ENCODE assay signal across 10 cellular contexts in genomic region chr1:1310476-1311053, GRCh38. TPM values are rescaled to one million over a fixed set of nuclear protein-coding genes. Genes with fewer than 3 reads are reported as not detected.
DNase-seq lines count a peak whose midpoint lies in the region; ATAC-seq and TF ChIP-seq lines count a peak whose summit lies in the region.
"Had no signal": no experiment of that assay in that cellular context is flagged by ENCODE, and none has a peak within 500 bp of the region (broad histone marks: within the 10 kb centered on the region; RNA-seq: fewer than 3 reads in every experiment).

No MANE protein-coding gene starts in this region.

- no peak for TF ChIP-seq POLR2A in prostate gland (IDR thresholded peaks at IDR 0.05)

- POLR2A ChIA-PET in Caco-2 (lab: Charles Lee) (no interaction called here), MCF 10A (lab: Yijun Ruan, JAX) (interaction anchor here (0.6 to 1.9 kb wide), 3 partner anchors 15 to 581 kb away, joined by 3 to 5 read pairs (median 3); no protein-coding TSS in a partner anchor)

- H3K9ac ChIP-seq in MM.1S (ENCODE audit: low read length), result no peak overlapping the region

- H3K36me3 ChIP-seq in Caco-2 (ENCODE audit: control insufficient read depth, insufficient read depth, low read length) (no peaks in the 10 kb centered on the region; the same call in 1 of the 2 replicates), MM.1S (replicated peaks; ENCODE audit: insufficient read depth, low read length) (0 out of 2 replicates have a peak, but pooled peaks cover 2% of the 10 kb centered on the region), prostate gland (peaks cover 0 to 33% of the 10 kb centered on the region in 2 donors)
- peaks cover 44% of the 10 kb centered on the region for H3K36me3 ChIP-seq in effector memory CD4-positive, alpha-beta T cell (ENCODE audit: control insufficient read depth, insufficient read depth, low read length)

- H3K27me3 Mint-ChIP-seq in Caco-2 (ENCODE audit: insufficient read depth, unreplicated experiment) (no peaks in the 10 kb centered on the region), MCF 10A (ENCODE audit: insufficient read depth, unreplicated experiment) (no peaks in the 10 kb centered on the region)

- CTCF ChIA-PET in Caco-2 (lab: Charles Lee), result no interaction called here
- CTCF ChIA-PET in MCF 10A (lab: Yijun Ruan, JAX), result interaction anchor here (0.8 to 1.2 kb wide), 2 partner anchors 19 to 63 kb away, joined by 3 to 4 read pairs; no protein-coding TSS in a partner anchor

- H3K9me3 ChIP-seq in Caco-2 (no peaks in the 10 kb centered on the region), MM.1S (replicated peaks; ENCODE audit: insufficient read depth, low read length) (no peaks in the 10 kb centered on the region), prostate gland (no peaks in the 10 kb centered on the region)
- no peaks in the 10 kb centered on the region for H3K9me3 ChIP-seq in effector memory CD4-positive, alpha-beta T cell (ENCODE audit: control insufficient read depth, low read length)

- H3K27ac Mint-ChIP-seq in Caco-2 (ENCODE audit: unreplicated experiment) (no peak overlapping the region), MCF 10A (ENCODE audit: low read depth, unreplicated experiment) (no peak overlapping the region)

- H3K4me3 Mint-ChIP-seq in Caco-2 (ENCODE audit: unreplicated experiment), result peak overlapping the region; percentile 81
- peak overlapping the region; percentile 81 for H3K4me3 Mint-ChIP-seq in MCF 10A (ENCODE audit: unreplicated experiment)

- WGBS in prostate gland, result 72% methylated on average over 21 of the region's 21 CpGs

- no peak for TF ChIP-seq CTCF in Caco-2 (IDR thresholded peaks at IDR 0.05; ENCODE audit: insufficient read depth in 1 of 2, low read depth in 1 of 2, low read length in 1 of 2, severe bottlenecking in 1 of 2, unreplicated experiment in 1 of 2)
- no peak for TF ChIP-seq CTCF in MM.1S (IDR thresholded peaks at IDR 0.05; ENCODE audit: low read length)
- no peak for TF ChIP-seq CTCF in MCF 10A (IDR thresholded peaks at IDR 0.05; ENCODE audit: unreplicated experiment)
- no peak for TF ChIP-seq CTCF in prostate gland (IDR thresholded peaks at IDR 0.05)

- H3K27ac ChIP-seq in MM.1S (ENCODE audit: low read length), result no peak overlapping the region
- peak overlapping the region in 1 of 2 donors; percentile 93 for H3K27ac ChIP-seq in prostate gland
- no peak overlapping the region for H3K27ac ChIP-seq in effector memory CD4-positive, alpha-beta T cell (ENCODE audit: insufficient read depth, low read length, poor library complexity, severe bottlenecking)
- H3K27ac ChIP-seq: epithelial cell of prostate had no signal

- H3K36me3 Mint-ChIP-seq in Caco-2 (ENCODE audit: insufficient read depth, unreplicated experiment) (peaks cover 49% of the 10 kb centered on the region), MCF 10A (ENCODE audit: insufficient read depth, unreplicated experiment) (peaks cover 54% of the 10 kb centered on the region)

- intact Hi-C loops in Caco-2 (cut with micrococcal nuclease; ENCODE audit: unreplicated experiment) (no loop called here), MCF 10A (cut with micrococcal nuclease) (no loop called here), prostate gland (cut with DNase I) (no loop called here)

- H3K9me3 Mint-ChIP-seq in Caco-2 (ENCODE audit: unreplicated experiment) (no peaks in the 10 kb centered on the region), MCF 10A (ENCODE audit: unreplicated experiment) (no peaks in the 10 kb centered on the region)

- peaks cover 22% of the 10 kb centered on the region for H3K4me1 ChIP-seq in Caco-2
- peaks cover 10% of the 10 kb centered on the region for H3K4me1 ChIP-seq in MM.1S (ENCODE audit: low read length)
- peaks cover 30% of the 10 kb centered on the region for H3K4me1 ChIP-seq in prostate gland (replicated peaks)
- peaks cover 25% of the 10 kb centered on the region for H3K4me1 ChIP-seq in effector memory CD4-positive, alpha-beta T cell (ENCODE audit: control insufficient read depth, insufficient read depth, low read length, poor library complexity, severe bottlenecking)

- peaks cover 6% of the 10 kb centered on the region for H3K4me1 Mint-ChIP-seq in Caco-2 (ENCODE audit: low read depth, unreplicated experiment)
- peaks cover 12% of the 10 kb centered on the region for H3K4me1 Mint-ChIP-seq in MCF 10A (ENCODE audit: insufficient read depth, unreplicated experiment)

- H3K4me2 ChIP-seq in MM.1S (ENCODE audit: low read depth, low read length), result peak overlapping the region; percentile 97; the same call in 1 of the 2 replicates

- H2AFZ ChIP-seq in MM.1S (ENCODE audit: low read length), result no peak overlapping the region

- H3K79me2 ChIP-seq in MM.1S (ENCODE audit: low read length), result peaks cover 59% of the 10 kb centered on the region

- H3F3A ChIP-seq in MM.1S (ENCODE audit: insufficient read depth, low read length), result peaks cover 3% of the 10 kb centered on the region; the same call in 1 of the 2 replicates

- no peak for DNase-seq in Caco-2
- no peak for DNase-seq in MM.1S
- DNase-seq in MCF 10A (ENCODE audit: unreplicated experiment), result no peak
- DNase-seq in prostate gland (ENCODE audit: low spot score), result peak; percentile 61
- no peak for DNase-seq in effector memory CD4-positive, alpha-beta T cell
- DNase-seq: NCI-H446; stimulated activated CD4-positive, alpha-beta T cell treated with anti-CD3 and anti-CD28 coated beads, Interleukin-4, amount 100 ng/mL, for 4 hours had no signal

- no peaks in the 10 kb centered on the region for H4K20me1 ChIP-seq in MM.1S (ENCODE audit: insufficient read depth, low read length)

- H3K4me3 ChIP-seq in Caco-2 (ENCODE audit: low read depth, low read length) (no peak overlapping the region), MM.1S (ENCODE audit: low read length) (no peak overlapping the region), prostate gland (no peak overlapping the region)
- no peak overlapping the region for H3K4me3 ChIP-seq in effector memory CD4-positive, alpha-beta T cell (ENCODE audit: insufficient read depth, low read depth, low read length, poor library complexity, severe bottlenecking)

- H3K9me2 ChIP-seq in MM.1S (replicated peaks; ENCODE audit: insufficient read depth, low read length), result no peaks in the 10 kb centered on the region

- no peaks in the 10 kb centered on the region for H3K27me3 ChIP-seq in Caco-2 (replicated peaks; ENCODE audit: control insufficient read depth, insufficient read depth, low read length)
- no peaks in the 10 kb centered on the region for H3K27me3 ChIP-seq in MM.1S (replicated peaks; ENCODE audit: insufficient read depth, low read length)
- no peaks in the 10 kb centered on the region for H3K27me3 ChIP-seq in prostate gland (replicated peaks; ENCODE audit: insufficient read depth)
- no peaks in the 10 kb centered on the region for H3K27me3 ChIP-seq in effector memory CD4-positive, alpha-beta T cell (replicated peaks; ENCODE audit: control insufficient read depth, insufficient read depth, low read length, poor library complexity, severe bottlenecking)

- BruUV-seq in Caco-2 (replicated peaks; lab: Mats Ljungman, UMichigan) (no TSS peak), MCF 10A (replicated peaks; lab: Mats Ljungman, UMichigan) (no TSS peak)

- ATAC-seq in GM18517 (IDR thresholded peaks at IDR 0.05; ENCODE audit: unreplicated experiment) (no peak), HG03432 (IDR thresholded peaks at IDR 0.05; ENCODE audit: unreplicated experiment) (no peak)

RNA-seq across cellular contexts. Expression of gene PUSL1, which starts 2.2 kb away (rescaled TPM):
- total RNA-seq in Caco-2 (2022) (39.8 and 43.8 TPM in 2 replicates), MCF 10A (2022) (15.9 and 27.4 TPM in 2 replicates), prostate gland (10 to 100 TPM; 30.6 to 36.9 TPM)

RNA-seq across cellular contexts. Expression of gene ACAP3, which starts 2.8 kb away (rescaled TPM):
- 46.6 and 48.5 TPM in 2 replicates for total RNA-seq in Caco-2 (2022)
- total RNA-seq in MCF 10A (2022), result 31.5 and 33.5 TPM in 2 replicates
- 10 to 100 TPM; 43.2 to 58.6 TPM for total RNA-seq in prostate gland

RNA-seq across cellular contexts. Expression of gene INTS11, which starts 13.9 kb away (rescaled TPM):
- total RNA-seq in Caco-2 (2022) (103 and 115 TPM in 2 replicates), MCF 10A (2022) (122 and 129 TPM in 2 replicates), prostate gland (100 to 1,000 TPM in 1 of 2 donors, 10 to 100 TPM in 1; 97.3 to 178 TPM)

RNA-seq across cellular contexts. Expression of gene CPTP, which starts 14.0 kb away (rescaled TPM):
- total RNA-seq in Caco-2 (2022) (16.2 and 16.8 TPM in 2 replicates), MCF 10A (2022) (19.3 and 21.0 TPM in 2 replicates), prostate gland (10 to 100 TPM; 35.8 to 54.0 TPM)

RNA-seq across cellular contexts. Expression of gene TAS1R3, which starts 20.5 kb away (rescaled TPM):
- 0.09 and 0.29 TPM in 2 replicates for total RNA-seq in Caco-2 (2022)
- 0.17 TPM in 1 of 2 replicates, not detected in the other for total RNA-seq in MCF 10A (2022)
- total RNA-seq in prostate gland, result under 1 TPM in 1 of 2 donors, not detected in 1; 0.80 TPM
